ENCODE assay signal across 14 cellular contexts in genomic region chr10:127398140-127398966, GRCh38.
A peak's percentile ranks its signal among the peaks of the same experiment; 100 is the strongest.
DNase-seq lines count a peak whose midpoint lies in the region; ATAC-seq and TF ChIP-seq lines count a peak whose summit lies in the region.
"Had no signal": no experiment of that assay in that cellular context is flagged by ENCODE, and none has a peak within 500 bp of the region (broad histone marks: within the 10 kb centered on the region; RNA-seq: fewer than 3 reads in every experiment).

No MANE protein-coding gene starts in this region.

- no peaks in the 10 kb centered on the region for H3K9me3 ChIP-seq in suprapubic skin
- H3K9me3 ChIP-seq: right lobe of liver, thyroid gland had no signal

- 81% methylated on average over 9 of the region's 12 CpGs for WGBS in suprapubic skin

- in situ Hi-C loops in astrocyte of the cerebellum (cut with HindIII; ENCODE audit: low sequenced_read_pairs), result no loop called here

- no peaks in the 10 kb centered on the region for H3K27me3 ChIP-seq in suprapubic skin
- H3K27me3 ChIP-seq: right lobe of liver, thyroid gland had no signal

- DNase-seq in HFF-Myc (ENCODE audit: extremely low read depth, low read depth), result peak; percentile 55
- DNase-seq in astrocyte of the cerebellum (ENCODE audit: low read depth), result peak; percentile 19
- peak; percentile 43 for DNase-seq in hepatic stellate cell (ENCODE audit: low spot score)
- DNase-seq in smooth muscle cell of the brain vasculature (ENCODE audit: low read depth, low spot score), result peak; percentile 29
- no peak for DNase-seq in activated naive CD4-positive, alpha-beta T cell (lab: John Stamatoyannopoulos, UW)
- no peak for DNase-seq in MV-4-11 (lab: John Stamatoyannopoulos, UW)
- DNase-seq in suprapubic skin (ENCODE audit: low spot score in 2 of 2), result no peak
- DNase-seq: activated CD8-positive, alpha-beta memory T cell treated with anti-CD3 and anti-CD28 coated beads, Interleukin-2, amount 50 U/mL, for 48 hours; activated naive CD8-positive, alpha-beta T cell treated with anti-CD3 and anti-CD28 coated beads, Interleukin-2, amount 50 U/mL, for 24 hours; NCI-H524; right lobe of liver; SHP77; thyroid gland had no signal

- H3K4me1 ChIP-seq in suprapubic skin, result no peaks in the 10 kb centered on the region
- H3K4me1 ChIP-seq: right lobe of liver, thyroid gland had no signal

- H3K4me3 ChIP-seq in HFF-Myc (replicated peaks; ENCODE audit: low read depth, low read length) (no peak overlapping the region), astrocyte of the cerebellum (ENCODE audit: low read depth, low read length) (no peak overlapping the region), suprapubic skin (no peak overlapping the region)
- H3K4me3 ChIP-seq: right lobe of liver, thyroid gland had no signal

- ATAC-seq in GM19467 (IDR thresholded peaks at IDR 0.05; ENCODE audit: unreplicated experiment), result no peak
- ATAC-seq: activated naive CD8-positive, alpha-beta T cell treated with anti-CD3 and anti-CD28 coated beads, Interleukin-2, amount 50 U/mL, for 24 hours; right lobe of liver had no signal

- peaks cover 20% of the 10 kb centered on the region for H3K36me3 ChIP-seq in suprapubic skin
- H3K36me3 ChIP-seq: right lobe of liver had no signal

- TF ChIP-seq CTCF in HFF-Myc (IDR thresholded peaks at IDR 0.05; ENCODE audit: low read depth, low read length, missing control alignments) (no peak), astrocyte of the cerebellum (IDR thresholded peaks at IDR 0.05; ENCODE audit: low read depth, low read length, missing control alignments) (no peak), suprapubic skin (IDR thresholded peaks at IDR 0.05) (no peak)

- no peak overlapping the region for H3K27ac ChIP-seq in suprapubic skin
- H3K27ac ChIP-seq: right lobe of liver, thyroid gland had no signal

- no peak for TF ChIP-seq EP300 in suprapubic skin (IDR thresholded peaks at IDR 0.05)

- no peak for TF ChIP-seq POLR2A in suprapubic skin (IDR thresholded peaks at IDR 0.05)

Comparison
In these comparisons a context has a peak if more than half of its experiments do, and no peak if none do; other contexts are left out.
1. DNase-seq: peak in HFF-Myc (single experiment), astrocyte of the cerebellum (single experiment), hepatic stellate cell (single experiment) and smooth muscle cell of the brain vasculature (single experiment); none in activated naive CD4-positive, alpha-beta T cell (0 of 4), MV-4-11 (single experiment) and suprapubic skin (0 of 2).